8 cellular contexts compared by ENCODE assay signal in the genomic region with DNA sequence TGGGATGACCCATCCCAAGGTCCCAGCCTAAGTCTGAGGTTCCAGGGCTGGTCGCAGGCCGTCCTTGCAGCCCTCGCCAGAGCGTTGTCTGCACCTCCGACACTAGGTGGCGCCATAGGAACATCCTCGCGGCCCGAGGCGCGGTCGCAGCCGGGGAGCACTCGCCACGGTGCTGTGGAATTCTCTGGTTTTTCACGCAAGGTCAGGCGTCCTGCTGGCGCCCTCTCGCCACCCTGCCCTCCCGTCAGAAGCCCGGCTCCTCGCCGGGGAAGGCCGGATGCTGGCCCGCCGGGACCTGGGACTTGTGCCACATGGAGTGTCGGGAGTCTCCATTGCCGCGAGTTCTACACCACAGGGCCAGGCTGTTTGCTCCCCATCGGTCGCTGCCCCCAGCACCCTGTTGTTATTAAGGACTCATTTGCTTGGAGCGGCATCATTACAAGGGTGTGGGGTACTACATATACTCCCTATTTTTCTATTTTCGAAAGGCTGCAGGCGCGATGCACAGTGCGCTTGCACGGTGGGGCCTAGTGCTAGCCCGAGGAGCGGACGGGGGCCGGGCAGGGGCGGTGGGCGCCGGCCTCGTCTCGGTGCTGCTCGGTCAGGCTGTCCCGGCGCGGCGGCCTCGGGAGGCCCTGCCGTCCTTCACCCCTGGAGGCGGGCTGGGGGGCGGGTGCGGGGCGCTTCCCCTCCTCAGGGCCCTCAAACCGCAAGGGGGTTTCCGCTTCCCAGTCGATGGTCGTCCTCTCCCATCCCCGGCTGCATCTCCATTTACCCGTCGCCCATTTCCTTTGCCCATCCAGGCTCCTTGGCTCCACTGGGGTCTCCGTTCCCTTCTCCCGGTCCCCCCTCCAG.
DNase-seq lines count a peak whose midpoint lies in the region; ATAC-seq lines count a peak whose summit lies in the region.

No MANE protein-coding gene starts in this region.

- ATAC-seq in GM19023 (IDR thresholded peaks at IDR 0.05; ENCODE audit: unreplicated experiment) (peak; percentile 96), HG03196 (IDR thresholded peaks at IDR 0.05; ENCODE audit: unreplicated experiment) (peak; percentile 97), memory B cell (ENCODE audit: low read depth) (peak; percentile 95)
- ATAC-seq in activated CD8-positive, alpha-beta T cell treated with anti-CD3 and anti-CD28 coated beads, Interleukin-2, amount 10 ng/mL, durations not matched to agents 7 days and 5 days: peak; percentile 96

- peak overlapping the region; percentile 42 for H3K27ac ChIP-seq in BLaER1

- peak overlapping the region; percentile 88 for H3K4me2 ChIP-seq in BLaER1

- peak overlapping the region; percentile 70 for H3K4me3 Mint-ChIP-seq in activated CD8-positive, alpha-beta T cell treated with anti-CD3 and anti-CD28 coated beads, Interleukin-2, amount 10 ng/mL, durations not matched to agents 7 days and 5 days
- peak overlapping the region; percentile 80 for H3K4me3 Mint-ChIP-seq in memory B cell

- H3K9me3 Mint-ChIP-seq in activated CD8-positive, alpha-beta T cell treated with anti-CD3 and anti-CD28 coated beads, Interleukin-2, amount 10 ng/mL, durations not matched to agents 7 days and 5 days (ENCODE audit: insufficient read depth): no peaks in the 10 kb centered on the region
- no peaks in the 10 kb centered on the region for H3K9me3 Mint-ChIP-seq in memory B cell

- H3K4me1 ChIP-seq in BLaER1: peaks cover 16% of the 10 kb centered on the region

- peak overlapping the region; percentile 65 for H3K4me3 ChIP-seq in BLaER1

- no peak overlapping the region for H3K27ac Mint-ChIP-seq in activated CD8-positive, alpha-beta T cell treated with anti-CD3 and anti-CD28 coated beads, Interleukin-2, amount 10 ng/mL, durations not matched to agents 7 days and 5 days
- H3K27ac Mint-ChIP-seq in memory B cell: no peak overlapping the region

- H3K27me3 Mint-ChIP-seq in activated CD8-positive, alpha-beta T cell treated with anti-CD3 and anti-CD28 coated beads, Interleukin-2, amount 10 ng/mL, durations not matched to agents 7 days and 5 days (ENCODE audit: low read depth): peaks cover 18% of the 10 kb centered on the region
- H3K27me3 Mint-ChIP-seq in memory B cell: peaks cover 8% of the 10 kb centered on the region

- H3K27me3 ChIP-seq in BLaER1: no peaks in the 10 kb centered on the region

- no peaks in the 10 kb centered on the region for H4K20me1 ChIP-seq in BLaER1

- H3K36me3 ChIP-seq in BLaER1: no peaks in the 10 kb centered on the region

- POLR2A ChIA-PET in activated CD8-positive, alpha-beta T cell treated with anti-CD3 and anti-CD28 coated beads, Interleukin-2, amount 10 ng/mL, durations not matched to agents 7 days and 5 days (lab: Charles Lee): no interaction called here

- H3K36me3 Mint-ChIP-seq in activated CD8-positive, alpha-beta T cell treated with anti-CD3 and anti-CD28 coated beads, Interleukin-2, amount 10 ng/mL, durations not matched to agents 7 days and 5 days (ENCODE audit: low read depth): no peaks in the 10 kb centered on the region
- no peaks in the 10 kb centered on the region for H3K36me3 Mint-ChIP-seq in memory B cell

- DNase-seq in NCI-H526 (lab: John Stamatoyannopoulos, UW) (peak; percentile 30 to 87), memory B cell (ENCODE audit: low spot score in 2 of 2) (peak; percentile 81 to 87)
- DNase-seq in activated CD8-positive, alpha-beta T cell treated with anti-CD3 and anti-CD28 coated beads, Interleukin-2, amount 10 ng/mL, durations not matched to agents 7 days and 5 days: peak; percentile 77
- peak; percentile 61 for DNase-seq in effector CD4-positive, alpha-beta T cell
- peak; percentile 37 for DNase-seq in stimulated activated CD8-positive, alpha-beta memory T cell treated with anti-CD3 and anti-CD28 coated beads, Interleukin-12 subunit alpha, Interleukin-12 subunit beta, amount 100 ng/mL, for 24 hours (ENCODE audit: extremely low read depth)

- no peaks in the 10 kb centered on the region for H3K9me3 ChIP-seq in BLaER1

- H3K9ac ChIP-seq in BLaER1: peak overlapping the region; percentile 77

- H3K4me1 Mint-ChIP-seq in activated CD8-positive, alpha-beta T cell treated with anti-CD3 and anti-CD28 coated beads, Interleukin-2, amount 10 ng/mL, durations not matched to agents 7 days and 5 days (ENCODE audit: low read depth): peaks cover 13% of the 10 kb centered on the region
- peaks cover 5% of the 10 kb centered on the region for H3K4me1 Mint-ChIP-seq in memory B cell

- CTCF ChIA-PET in activated CD8-positive, alpha-beta T cell treated with anti-CD3 and anti-CD28 coated beads, Interleukin-2, amount 10 ng/mL, durations not matched to agents 7 days and 5 days (lab: Charles Lee): interaction anchor here (0.7 to 1.8 kb wide), 3 partner anchors 9 to 145 kb away, joined by 3 to 6 read pairs (median 3); no protein-coding TSS in a partner anchor

Comparison
In these comparisons a context has a peak if more than half of its experiments do, and no peak if none do; other contexts are left out.
1. Peak in every context shown above with its lines: DNase-seq, ATAC-seq, H3K4me3 ChIP-seq and H3K27ac ChIP-seq.